11 cellular contexts compared by ENCODE assay signal in genomic region chr17:32929288-32929574, GRCh38. TPM values are rescaled to one million over a fixed set of nuclear protein-coding genes. Genes with fewer than 3 reads are reported as not detected.
A peak's percentile ranks its signal among the peaks of the same experiment; 100 is the strongest.
DNase-seq lines count a peak whose midpoint lies in the region; ATAC-seq, FAIRE-seq and TF ChIP-seq lines count a peak whose summit lies in the region.
"Had no signal": no experiment of that assay in that cellular context is flagged by ENCODE, and none has a peak within 500 bp of the region (broad histone marks: within the 10 kb centered on the region; RNA-seq: fewer than 3 reads in every experiment).

No MANE protein-coding gene starts in this region.

- H3K36me3 ChIP-seq in HUES64 (ENCODE audit: insufficient read depth, low read length) (peaks cover 29% of the 10 kb centered on the region), lower lobe of right lung (peaks cover 9% of the 10 kb centered on the region), testis (ENCODE audit: low read depth, missing control alignments) (no peaks in the 10 kb centered on the region), WERI-Rb-1 (peaks cover 22% of the 10 kb centered on the region)

- H3K9me3 Mint-ChIP-seq in activated naive CD4-positive, alpha-beta T cell treated with anti-CD3 and anti-CD28 coated beads, Interleukin-2, amount 50 U/mL, for 72 hours: no peaks in the 10 kb centered on the region

- peaks cover 11% of the 10 kb centered on the region; the same call in 1 of the 2 replicates for H3K27me3 ChIP-seq in HUES64 (ENCODE audit: insufficient read depth, low read length)
- H3K27me3 ChIP-seq in dorsolateral prefrontal cortex: peaks cover 0 to 9% (median 0%) of the 10 kb centered on the region in 45 donors
- peaks cover 15% of the 10 kb centered on the region for H3K27me3 ChIP-seq in lower lobe of right lung (ENCODE audit: low read depth)
- H3K27me3 ChIP-seq in testis: no peaks in the 10 kb centered on the region
- no peaks in the 10 kb centered on the region for H3K27me3 ChIP-seq in WERI-Rb-1 (ENCODE audit: insufficient read depth, low read depth, severe bottlenecking)

- no peaks in the 10 kb centered on the region for H3K36me3 Mint-ChIP-seq in activated naive CD4-positive, alpha-beta T cell treated with anti-CD3 and anti-CD28 coated beads, Interleukin-2, amount 50 U/mL, for 72 hours
- H3K36me3 Mint-ChIP-seq: naive B cell had no signal

- peaks cover 12% of the 10 kb centered on the region for H3K4me1 ChIP-seq in HUES64 (ENCODE audit: insufficient read depth, low read length)
- peaks cover 8% of the 10 kb centered on the region for H3K4me1 ChIP-seq in lower lobe of right lung
- no peaks in the 10 kb centered on the region for H3K4me1 ChIP-seq in testis

- H3K27ac Mint-ChIP-seq in activated naive CD4-positive, alpha-beta T cell treated with anti-CD3 and anti-CD28 coated beads, Interleukin-2, amount 50 U/mL, for 72 hours: no peak overlapping the region
- H3K27ac Mint-ChIP-seq: naive B cell had no signal

- 6% methylated on average over 6 of the region's 6 CpGs for WGBS in HUES64
- WGBS in testis, 2 donors: 6 to 21% methylated on average over 6 of the region's 6 CpGs

- H3K9me3 ChIP-seq in HUES64 (ENCODE audit: insufficient read depth, low read depth, low read length): no peaks in the 10 kb centered on the region
- no peaks in the 10 kb centered on the region for H3K9me3 ChIP-seq in lower lobe of right lung
- no peaks in the 10 kb centered on the region for H3K9me3 ChIP-seq in testis
- no peaks in the 10 kb centered on the region for H3K9me3 ChIP-seq in WERI-Rb-1 (ENCODE audit: severe bottlenecking)

- peak overlapping the region; percentile 60 for H3K4me3 ChIP-seq in HUES64 (ENCODE audit: low read length)
- peak overlapping the region in 57 of 59 donors; percentile 19 to 84 (median 71) for H3K4me3 ChIP-seq in dorsolateral prefrontal cortex
- peak overlapping the region; percentile 58 for H3K4me3 ChIP-seq in lower lobe of right lung
- peak overlapping the region in 1 of 2 donors; percentile 69 for H3K4me3 ChIP-seq in testis
- H3K4me3 ChIP-seq in WERI-Rb-1 (ENCODE audit: low read depth, low read length): no peak overlapping the region

- no peak for FAIRE-seq in D721Med (lab: Jason Lieb, UNC)

- no peak for ATAC-seq in lower lobe of right lung
- ATAC-seq in activated naive CD4-positive, alpha-beta T cell treated with anti-CD3 and anti-CD28 coated beads, Interleukin-2, amount 50 U/mL, for 72 hours: no peak

- DNase-seq in dorsolateral prefrontal cortex: no peak
- no peak for DNase-seq in lower lobe of right lung
- peak; percentile 30 for DNase-seq in testis
- no peak for DNase-seq in D721Med (ENCODE audit: insufficient read length, low spot score)
- DNase-seq in activated naive CD4-positive, alpha-beta T cell treated with anti-CD3 and anti-CD28 coated beads, Interleukin-2, amount 50 U/mL, for 72 hours (ENCODE audit: low spot score in 2 of 2): no peak
- no peak for DNase-seq in WERI-Rb-1
- DNase-seq in SKM-1 (lab: John Stamatoyannopoulos, UW; ENCODE audit: unreplicated experiment): no peak
- DNase-seq: activated gamma-delta T cell treated with Interleukin-2 at 50 U/mL for 16 hours, naive B cell, NCI-H69 had no signal

- no peak overlapping the region for H3K9ac ChIP-seq in HUES64 (ENCODE audit: low read depth, low read length)

- TF ChIP-seq POLR2A in testis (IDR thresholded peaks at IDR 0.05): no peak

- no peak overlapping the region for H3K27ac ChIP-seq in HUES64 (ENCODE audit: low read depth, low read length)
- H3K27ac ChIP-seq in dorsolateral prefrontal cortex: peak overlapping the region in 54 of 59 donors; percentile 27 to 100 (median 95)
- no peak overlapping the region for H3K27ac ChIP-seq in lower lobe of right lung
- H3K27ac ChIP-seq in testis: peak overlapping the region; percentile 73 to 86
- H3K27ac ChIP-seq in WERI-Rb-1: no peak overlapping the region

- TF ChIP-seq CTCF in dorsolateral prefrontal cortex (IDR thresholded peaks at IDR 0.05 in 54 of 56, conservative IDR thresholded peaks at IDR 0.05 in 2 of 56; ENCODE audit: low read depth in 1 of 56, partially characterized antibody in 56 of 56) (no peak), lower lobe of right lung (IDR thresholded peaks at IDR 0.05) (no peak), testis (IDR thresholded peaks at IDR 0.05) (no peak), D721Med (IDR thresholded peaks at IDR 0.05; ENCODE audit: insufficient read depth, missing control alignments) (no peak), WERI-Rb-1 (IDR thresholded peaks at IDR 0.05; ENCODE audit: low read depth, low read length) (no peak)

- intact Hi-C loops in dorsolateral prefrontal cortex (cut with DNase I): loop anchor here in 1 of 2 donors (5.0 kb wide), 1 partner anchor 52 kb away; the partner anchor contains the start of gene MYO1D
- intact Hi-C loops in lower lobe of right lung (cut with DNase I): no loop called here
- intact Hi-C loops in testis (cut with DNase I; ENCODE audit: low total_unique reads): no loop called here

RNA-seq across cellular contexts. Expression of gene TMEM98, which starts 1.3 kb away (rescaled TPM):
- 84.3 TPM for polyA plus RNA-seq in HUES64 (2013, experiment 1 of 2)
- polyA plus RNA-seq in HUES64 (2013, experiment 2 of 2): 91.4 TPM
- total RNA-seq in dorsolateral prefrontal cortex (100 to 1,000 TPM in 7 of 120 experiments, 10 to 100 TPM in 113; 13.7 to 214 (median 45.5) TPM), lower lobe of right lung (47.9 TPM), testis (10 to 100 TPM; 39.0 to 66.9 TPM)
- 64.9 TPM for polyA plus RNA-seq in testis (ENCODE audit: insufficient read depth, low read depth, low replicate concordance)
- not detected for total RNA-seq in activated naive CD4-positive, alpha-beta T cell treated with anti-CD3 and anti-CD28 coated beads, Interleukin-2, amount 50 U/mL, for 72 hours

RNA-seq across cellular contexts. Expression of gene MYO1D, which starts 52.3 kb away (rescaled TPM):
- polyA plus RNA-seq in HUES64 (2013, experiment 1 of 2): 14.0 TPM
- 11.7 TPM for polyA plus RNA-seq in HUES64 (2013, experiment 2 of 2)
- total RNA-seq in dorsolateral prefrontal cortex: 100 to 1,000 TPM in 2 of 120 experiments, 10 to 100 TPM in 118; 24.1 to 112 (median 48.7) TPM
- 58.0 TPM for total RNA-seq in lower lobe of right lung
- total RNA-seq in testis: 10 to 100 TPM; 33.6 to 34.1 TPM
- 29.5 TPM for polyA plus RNA-seq in testis (ENCODE audit: insufficient read depth, low read depth, low replicate concordance)
- 10 to 100 TPM; 12.4 to 13.6 TPM for total RNA-seq in activated naive CD4-positive, alpha-beta T cell treated with anti-CD3 and anti-CD28 coated beads, Interleukin-2, amount 50 U/mL, for 72 hours

Comparison
In these comparisons a context has a peak if more than half of its experiments do, and no peak if none do; other contexts are left out.
1. H3K27ac ChIP-seq: peak in dorsolateral prefrontal cortex (54 of 59) and testis (2 of 2); none in HUES64 (single experiment), lower lobe of right lung (single experiment) and WERI-Rb-1 (single experiment).
2. RNA of gene TMEM98, which starts 1.3 kb away (total RNA-seq): 39.0 to 66.9 TPM in testis, 47.9 TPM in lower lobe of right lung (single experiment) and 13.7 to 214 TPM in dorsolateral prefrontal cortex; not detected in activated naive CD4-positive, alpha-beta T cell treated with anti-CD3 and anti-CD28 coated beads, Interleukin-2, amount 50 U/mL, for 72 hours; every median in the first group is over 10 times any median in the second.